1 cellular context compared by ENCODE assay signal in genomic region chr11:70567680-70568503, GRCh38.
TF ChIP-seq lines count a peak whose summit lies in the region.

No MANE protein-coding gene starts in this region.

TF ChIP-seq in WTC11, 78 proteins besides CTCF, POLR2A, EP300 and RAD21 (continued from another document):
- TF ChIP-seq ZNF532 (CRISPR knock-in tag; IDR thresholded peaks at IDR 0.05; ENCODE audit: borderline replicate concordance): no peak
